ENCODE assay signal across 1 cellular context in the genomic region with DNA sequence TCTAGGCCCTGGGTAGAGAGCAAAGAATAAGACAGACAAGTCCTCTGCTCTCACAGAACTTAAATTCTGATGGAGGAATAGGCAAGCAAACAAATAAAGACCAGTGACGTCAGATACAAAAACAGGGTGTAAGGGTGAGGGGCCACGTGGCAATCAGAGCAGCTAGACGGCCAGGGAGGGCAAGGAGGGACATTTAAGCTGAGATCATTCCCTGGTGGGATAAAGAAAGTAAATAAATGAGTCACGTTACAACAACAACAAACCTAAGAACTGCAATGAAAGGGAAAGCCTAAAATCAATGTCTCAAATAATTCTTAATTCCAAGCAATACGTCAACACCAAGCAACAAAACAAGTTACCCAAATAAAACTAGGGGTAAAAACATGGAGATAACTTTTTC.
TF ChIP-seq lines count a peak whose summit lies in the region.

No MANE protein-coding gene starts in this region.

TF ChIP-seq in HEK293, 187 proteins besides CTCF, POLR2A, EP300 and RAD21 (continued from another document and continues in another):
- TF ChIP-seq ZNF670 (tag by site-specific recombination; IDR thresholded peaks at IDR 0.05; ENCODE audit: low read depth) (no peak), ZNF707 (tag by site-specific recombination; IDR thresholded peaks at IDR 0.05) (no peak), ZNF792 (tag by site-specific recombination; IDR thresholded peaks at IDR 0.05) (no peak), ZNF677 (tag by site-specific recombination; IDR thresholded peaks at IDR 0.05) (no peak), ZNF423 (tag by site-specific recombination; IDR thresholded peaks at IDR 0.05) (no peak), FEZF1 (tag by site-specific recombination; IDR thresholded peaks at IDR 0.05) (peak; percentile 78; the same call in 1 of the 2 replicates), ZNF837 (tag by site-specific recombination; IDR thresholded peaks at IDR 0.05) (no peak), TCF7L2 (IDR thresholded peaks at IDR 0.05; ENCODE audit: borderline replicate concordance, low read depth, low read length) (no peak), KLF9 (tag by site-specific recombination; IDR thresholded peaks at IDR 0.05; ENCODE audit: low read depth) (no peak), ZNF394 (tag by site-specific recombination; IDR thresholded peaks at IDR 0.05; ENCODE audit: borderline replicate concordance) (no peak; the same call in 1 of the 2 replicates), ZNF555 (tag by site-specific recombination; conservative IDR thresholded peaks at IDR 0.05) (no peak), ZNF274 (IDR thresholded peaks at IDR 0.05; ENCODE audit: low read length) (no peak), ZNF274 (tag by site-specific recombination; IDR thresholded peaks at IDR 0.05; ENCODE audit: borderline replicate concordance) (no peak), KLF10 (tag by site-specific recombination; IDR thresholded peaks at IDR 0.05) (no peak), MYNN (tag by site-specific recombination; IDR thresholded peaks at IDR 0.05; ENCODE audit: borderline replicate concordance) (no peak), ZNF292 (tag by site-specific recombination; IDR thresholded peaks at IDR 0.05; ENCODE audit: borderline replicate concordance, low read depth) (no peak), RBAK (tag by site-specific recombination; IDR thresholded peaks at IDR 0.05) (no peak), ZNF266 (tag by site-specific recombination; IDR thresholded peaks at IDR 0.05; ENCODE audit: low read depth) (no peak), ZBTB1 (tag by site-specific recombination; IDR thresholded peaks at IDR 0.05) (no peak), ZNF311 (tag by site-specific recombination; IDR thresholded peaks at IDR 0.05; ENCODE audit: borderline replicate concordance) (no peak), KLF1 (tag by site-specific recombination; IDR thresholded peaks at IDR 0.05) (peak; percentile 58), ZNF248 (tag by site-specific recombination; IDR thresholded peaks at IDR 0.05) (no peak), ZNF664 (tag by site-specific recombination; IDR thresholded peaks at IDR 0.05) (no peak), ZNF433 (tag by site-specific recombination; IDR thresholded peaks at IDR 0.05; ENCODE audit: low read depth) (no peak), ZNF529 (tag by site-specific recombination; IDR thresholded peaks at IDR 0.05; ENCODE audit: insufficient replicate concordance) (no peak), ZNF138 (tag by site-specific recombination; IDR thresholded peaks at IDR 0.05; ENCODE audit: borderline replicate concordance) (no peak), ZNF132 (tag by site-specific recombination; IDR thresholded peaks at IDR 0.05; ENCODE audit: borderline replicate concordance) (no peak), ZNF830 (tag by site-specific recombination; IDR thresholded peaks at IDR 0.05; ENCODE audit: low read depth) (no peak), ZNF16 (tag by site-specific recombination; IDR thresholded peaks at IDR 0.05; ENCODE audit: low read depth) (no peak), ZNF785 (tag by site-specific recombination; IDR thresholded peaks at IDR 0.05) (no peak), ZNF621 (tag by site-specific recombination; IDR thresholded peaks at IDR 0.05) (no peak), ZNF560 (tag by site-specific recombination; IDR thresholded peaks at IDR 0.05; ENCODE audit: borderline replicate concordance) (no peak), ZNF600 (tag by site-specific recombination; IDR thresholded peaks at IDR 0.05) (no peak), ZNF140 (tag by site-specific recombination; IDR thresholded peaks at IDR 0.05) (no peak)
- TF ChIP-seq, protein P1, sequence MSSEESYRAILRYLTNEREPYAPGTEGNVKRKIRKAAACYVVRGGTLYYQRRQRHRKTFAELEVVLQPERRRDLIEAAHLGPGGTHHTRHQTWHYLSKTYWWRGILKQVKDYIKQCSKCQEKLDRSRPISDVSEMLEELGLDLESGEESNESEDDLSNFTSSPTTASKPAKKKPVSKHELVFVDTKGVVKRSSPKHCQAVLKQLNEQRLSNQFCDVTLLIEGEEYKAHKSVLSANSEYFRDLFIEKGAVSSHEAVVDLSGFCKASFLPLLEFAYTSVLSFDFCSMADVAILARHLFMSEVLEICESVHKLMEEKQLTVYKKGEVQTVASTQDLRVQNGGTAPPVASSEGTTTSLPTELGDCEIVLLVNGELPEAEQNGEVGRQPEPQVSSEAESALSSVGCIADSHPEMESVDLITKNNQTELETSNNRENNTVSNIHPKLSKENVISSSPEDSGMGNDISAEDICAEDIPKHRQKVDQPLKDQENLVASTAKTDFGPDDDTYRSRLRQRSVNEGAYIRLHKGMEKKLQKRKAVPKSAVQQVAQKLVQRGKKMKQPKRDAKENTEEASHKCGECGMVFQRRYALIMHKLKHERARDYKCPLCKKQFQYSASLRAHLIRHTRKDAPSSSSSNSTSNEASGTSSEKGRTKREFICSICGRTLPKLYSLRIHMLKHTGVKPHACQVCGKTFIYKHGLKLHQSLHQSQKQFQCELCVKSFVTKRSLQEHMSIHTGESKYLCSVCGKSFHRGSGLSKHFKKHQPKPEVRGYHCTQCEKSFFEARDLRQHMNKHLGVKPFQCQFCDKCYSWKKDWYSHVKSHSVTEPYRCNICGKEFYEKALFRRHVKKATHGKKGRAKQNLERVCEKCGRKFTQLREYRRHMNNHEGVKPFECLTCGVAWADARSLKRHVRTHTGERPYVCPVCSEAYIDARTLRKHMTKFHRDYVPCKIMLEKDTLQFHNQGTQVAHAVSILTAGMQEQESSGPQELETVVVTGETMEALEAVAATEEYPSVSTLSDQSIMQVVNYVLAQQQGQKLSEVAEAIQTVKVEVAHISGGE (tag by site-specific recombination; conservative IDR thresholded peaks at IDR 0.05; ENCODE audit: low read depth): no peak
- TF ChIP-seq, protein P2, sequence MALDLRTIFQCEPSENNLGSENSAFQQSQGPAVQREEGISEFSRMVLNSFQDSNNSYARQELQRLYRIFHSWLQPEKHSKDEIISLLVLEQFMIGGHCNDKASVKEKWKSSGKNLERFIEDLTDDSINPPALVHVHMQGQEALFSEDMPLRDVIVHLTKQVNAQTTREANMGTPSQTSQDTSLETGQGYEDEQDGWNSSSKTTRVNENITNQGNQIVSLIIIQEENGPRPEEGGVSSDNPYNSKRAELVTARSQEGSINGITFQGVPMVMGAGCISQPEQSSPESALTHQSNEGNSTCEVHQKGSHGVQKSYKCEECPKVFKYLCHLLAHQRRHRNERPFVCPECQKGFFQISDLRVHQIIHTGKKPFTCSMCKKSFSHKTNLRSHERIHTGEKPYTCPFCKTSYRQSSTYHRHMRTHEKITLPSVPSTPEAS (tag by site-specific recombination; IDR thresholded peaks at IDR 0.05): peak; percentile 45; the same call in 1 of the 2 replicates
- TF ChIP-seq, protein P3, sequence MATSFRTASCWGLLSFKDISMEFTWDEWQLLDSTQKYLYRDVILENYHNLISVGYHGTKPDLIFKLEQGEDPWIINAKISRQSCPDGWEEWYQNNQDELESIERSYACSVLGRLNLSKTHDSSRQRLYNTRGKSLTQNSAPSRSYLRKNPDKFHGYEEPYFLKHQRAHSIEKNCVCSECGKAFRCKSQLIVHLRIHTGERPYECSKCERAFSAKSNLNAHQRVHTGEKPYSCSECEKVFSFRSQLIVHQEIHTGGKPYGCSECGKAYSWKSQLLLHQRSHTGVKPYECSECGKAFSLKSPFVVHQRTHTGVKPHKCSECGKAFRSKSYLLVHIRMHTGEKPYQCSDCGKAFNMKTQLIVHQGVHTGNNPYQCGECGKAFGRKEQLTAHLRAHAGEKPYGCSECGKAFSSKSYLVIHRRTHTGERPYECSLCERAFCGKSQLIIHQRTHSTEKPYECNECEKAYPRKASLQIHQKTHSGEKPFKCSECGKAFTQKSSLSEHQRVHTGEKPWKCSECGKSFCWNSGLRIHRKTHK (tag by site-specific recombination; IDR thresholded peaks at IDR 0.05): no peak
- TF ChIP-seq, protein P4, sequence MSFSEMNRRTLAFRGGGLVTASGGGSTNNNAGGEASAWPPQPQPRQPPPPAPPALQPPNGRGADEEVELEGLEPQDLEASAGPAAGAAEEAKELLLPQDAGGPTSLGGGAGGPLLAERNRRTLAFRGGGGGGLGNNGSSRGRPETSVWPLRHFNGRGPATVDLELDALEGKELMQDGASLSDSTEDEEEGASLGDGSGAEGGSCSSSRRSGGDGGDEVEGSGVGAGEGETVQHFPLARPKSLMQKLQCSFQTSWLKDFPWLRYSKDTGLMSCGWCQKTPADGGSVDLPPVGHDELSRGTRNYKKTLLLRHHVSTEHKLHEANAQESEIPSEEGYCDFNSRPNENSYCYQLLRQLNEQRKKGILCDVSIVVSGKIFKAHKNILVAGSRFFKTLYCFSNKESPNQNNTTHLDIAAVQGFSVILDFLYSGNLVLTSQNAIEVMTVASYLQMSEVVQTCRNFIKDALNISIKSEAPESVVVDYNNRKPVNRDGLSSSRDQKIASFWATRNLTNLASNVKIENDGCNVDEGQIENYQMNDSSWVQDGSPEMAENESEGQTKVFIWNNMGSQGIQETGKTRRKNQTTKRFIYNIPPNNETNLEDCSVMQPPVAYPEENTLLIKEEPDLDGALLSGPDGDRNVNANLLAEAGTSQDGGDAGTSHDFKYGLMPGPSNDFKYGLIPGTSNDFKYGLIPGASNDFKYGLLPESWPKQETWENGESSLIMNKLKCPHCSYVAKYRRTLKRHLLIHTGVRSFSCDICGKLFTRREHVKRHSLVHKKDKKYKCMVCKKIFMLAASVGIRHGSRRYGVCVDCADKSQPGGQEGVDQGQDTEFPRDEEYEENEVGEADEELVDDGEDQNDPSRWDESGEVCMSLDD (tag by site-specific recombination; IDR thresholded peaks at IDR 0.05): 0 out of 2 replicates have a peak, but pooled peaks have one; percentile 27
- TF ChIP-seq, protein P5, sequence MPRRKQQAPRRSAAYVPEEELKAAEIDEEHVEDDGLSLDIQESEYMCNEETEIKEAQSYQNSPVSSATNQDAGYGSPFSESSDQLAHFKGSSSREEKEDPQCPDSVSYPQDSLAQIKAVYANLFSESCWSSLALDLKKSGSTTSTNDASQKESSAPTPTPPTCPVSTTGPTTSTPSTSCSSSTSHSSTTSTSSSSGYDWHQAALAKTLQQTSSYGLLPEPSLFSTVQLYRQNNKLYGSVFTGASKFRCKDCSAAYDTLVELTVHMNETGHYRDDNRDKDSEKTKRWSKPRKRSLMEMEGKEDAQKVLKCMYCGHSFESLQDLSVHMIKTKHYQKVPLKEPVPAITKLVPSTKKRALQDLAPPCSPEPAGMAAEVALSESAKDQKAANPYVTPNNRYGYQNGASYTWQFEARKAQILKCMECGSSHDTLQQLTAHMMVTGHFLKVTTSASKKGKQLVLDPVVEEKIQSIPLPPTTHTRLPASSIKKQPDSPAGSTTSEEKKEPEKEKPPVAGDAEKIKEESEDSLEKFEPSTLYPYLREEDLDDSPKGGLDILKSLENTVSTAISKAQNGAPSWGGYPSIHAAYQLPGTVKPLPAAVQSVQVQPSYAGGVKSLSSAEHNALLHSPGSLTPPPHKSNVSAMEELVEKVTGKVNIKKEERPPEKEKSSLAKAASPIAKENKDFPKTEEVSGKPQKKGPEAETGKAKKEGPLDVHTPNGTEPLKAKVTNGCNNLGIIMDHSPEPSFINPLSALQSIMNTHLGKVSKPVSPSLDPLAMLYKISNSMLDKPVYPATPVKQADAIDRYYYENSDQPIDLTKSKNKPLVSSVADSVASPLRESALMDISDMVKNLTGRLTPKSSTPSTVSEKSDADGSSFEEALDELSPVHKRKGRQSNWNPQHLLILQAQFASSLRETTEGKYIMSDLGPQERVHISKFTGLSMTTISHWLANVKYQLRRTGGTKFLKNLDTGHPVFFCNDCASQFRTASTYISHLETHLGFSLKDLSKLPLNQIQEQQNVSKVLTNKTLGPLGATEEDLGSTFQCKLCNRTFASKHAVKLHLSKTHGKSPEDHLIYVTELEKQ (tag by site-specific recombination; IDR thresholded peaks at IDR 0.05; ENCODE audit: borderline replicate concordance): peak; percentile 69; the same call in 1 of the 2 replicates
- TF ChIP-seq, protein P6, sequence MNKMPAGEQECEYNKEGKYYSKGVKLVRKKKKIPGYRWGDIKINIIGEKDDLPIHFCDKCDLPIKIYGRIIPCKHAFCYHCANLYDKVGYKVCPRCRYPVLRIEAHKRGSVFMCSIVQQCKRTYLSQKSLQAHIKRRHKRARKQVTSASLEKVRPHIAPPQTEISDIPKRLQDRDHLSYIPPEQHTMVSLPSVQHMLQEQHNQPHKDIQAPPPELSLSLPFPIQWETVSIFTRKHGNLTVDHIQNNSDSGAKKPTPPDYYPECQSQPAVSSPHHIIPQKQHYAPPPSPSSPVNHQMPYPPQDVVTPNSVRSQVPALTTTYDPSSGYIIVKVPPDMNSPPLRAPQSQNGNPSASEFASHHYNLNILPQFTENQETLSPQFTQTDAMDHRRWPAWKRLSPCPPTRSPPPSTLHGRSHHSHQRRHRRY (tag by site-specific recombination; IDR thresholded peaks at IDR 0.05): no peak
- TF ChIP-seq, protein P7, sequence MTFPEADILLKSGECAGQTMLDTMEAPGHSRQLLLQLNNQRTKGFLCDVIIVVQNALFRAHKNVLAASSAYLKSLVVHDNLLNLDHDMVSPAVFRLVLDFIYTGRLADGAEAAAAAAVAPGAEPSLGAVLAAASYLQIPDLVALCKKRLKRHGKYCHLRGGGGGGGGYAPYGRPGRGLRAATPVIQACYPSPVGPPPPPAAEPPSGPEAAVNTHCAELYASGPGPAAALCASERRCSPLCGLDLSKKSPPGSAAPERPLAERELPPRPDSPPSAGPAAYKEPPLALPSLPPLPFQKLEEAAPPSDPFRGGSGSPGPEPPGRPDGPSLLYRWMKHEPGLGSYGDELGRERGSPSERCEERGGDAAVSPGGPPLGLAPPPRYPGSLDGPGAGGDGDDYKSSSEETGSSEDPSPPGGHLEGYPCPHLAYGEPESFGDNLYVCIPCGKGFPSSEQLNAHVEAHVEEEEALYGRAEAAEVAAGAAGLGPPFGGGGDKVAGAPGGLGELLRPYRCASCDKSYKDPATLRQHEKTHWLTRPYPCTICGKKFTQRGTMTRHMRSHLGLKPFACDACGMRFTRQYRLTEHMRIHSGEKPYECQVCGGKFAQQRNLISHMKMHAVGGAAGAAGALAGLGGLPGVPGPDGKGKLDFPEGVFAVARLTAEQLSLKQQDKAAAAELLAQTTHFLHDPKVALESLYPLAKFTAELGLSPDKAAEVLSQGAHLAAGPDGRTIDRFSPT (tag by site-specific recombination; IDR thresholded peaks at IDR 0.05): no peak
- TF ChIP-seq, protein P8, sequence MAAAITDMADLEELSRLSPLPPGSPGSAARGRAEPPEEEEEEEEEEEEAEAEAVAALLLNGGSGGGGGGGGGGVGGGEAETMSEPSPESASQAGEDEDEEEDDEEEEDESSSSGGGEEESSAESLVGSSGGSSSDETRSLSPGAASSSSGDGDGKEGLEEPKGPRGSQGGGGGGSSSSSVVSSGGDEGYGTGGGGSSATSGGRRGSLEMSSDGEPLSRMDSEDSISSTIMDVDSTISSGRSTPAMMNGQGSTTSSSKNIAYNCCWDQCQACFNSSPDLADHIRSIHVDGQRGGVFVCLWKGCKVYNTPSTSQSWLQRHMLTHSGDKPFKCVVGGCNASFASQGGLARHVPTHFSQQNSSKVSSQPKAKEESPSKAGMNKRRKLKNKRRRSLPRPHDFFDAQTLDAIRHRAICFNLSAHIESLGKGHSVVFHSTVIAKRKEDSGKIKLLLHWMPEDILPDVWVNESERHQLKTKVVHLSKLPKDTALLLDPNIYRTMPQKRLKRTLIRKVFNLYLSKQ (tag by site-specific recombination; IDR thresholded peaks at IDR 0.05; ENCODE audit: borderline replicate concordance): no peak
